ENCODE assay signal across 1 cellular context in genomic region chr1:64251971-64252370, GRCh38.
TF ChIP-seq lines count a peak whose summit lies in the region.

No MANE protein-coding gene starts in this region.

TF ChIP-seq in GM23338, 12 proteins besides CTCF, POLR2A, EP300 and RAD21 (continued from another document):
- TF ChIP-seq ZNF462 (CRISPR knock-in tag; IDR thresholded peaks at IDR 0.05) (peak; percentile 63; the same call in 1 of the 2 replicates), NANOG (IDR thresholded peaks at IDR 0.05; ENCODE audit: borderline replicate concordance) (no peak)
